ENCODE assay signal across 7 cellular contexts in genomic region chr14:67695394-67695949, GRCh38. TPM values are rescaled to one million over a fixed set of nuclear protein-coding genes. Genes with fewer than 3 reads are reported as not detected.
A peak's percentile ranks its signal among the peaks of the same experiment; 100 is the strongest.
DNase-seq lines count a peak whose midpoint lies in the region; ATAC-seq and TF ChIP-seq lines count a peak whose summit lies in the region.

TSS of gene RDH11 (minus strand) at chr14:67695764. CDS start at chr14:67695703, 61 bp downstream.

- peaks cover 38% of the 10 kb centered on the region for H3K79me2 ChIP-seq in hepatocyte

- peak; percentile 95 for TF ChIP-seq POLR2A in GM18505 (IDR thresholded peaks at IDR 0.05; ENCODE audit: borderline replicate concordance, extremely low read depth, insufficient read depth, insufficient read length)

- ATAC-seq in GM18505 (IDR thresholded peaks at IDR 0.05; ENCODE audit: unreplicated experiment) (peak; percentile 87), HG02970 (IDR thresholded peaks at IDR 0.05; ENCODE audit: low FRiP score, unreplicated experiment) (peak; percentile 73)

- H3K9me3 ChIP-seq in hepatocyte (ENCODE audit: low read depth): no peaks in the 10 kb centered on the region

- H4K20me1 ChIP-seq in hepatocyte (ENCODE audit: insufficient read depth, poor library complexity, severe bottlenecking): peaks cover 12% of the 10 kb centered on the region

- H3K4me1 ChIP-seq in hepatocyte (ENCODE audit: insufficient read depth): peaks cover 19% of the 10 kb centered on the region

- H3K4me3 ChIP-seq in hepatocyte: peak within 1 kb of the TSS; percentile 97

- H3K27ac ChIP-seq in hepatocyte: peak within 1 kb of the TSS; percentile 98

- H3K9me2 ChIP-seq in hepatocyte (replicated peaks; ENCODE audit: insufficient read depth): no peaks in the 10 kb centered on the region

- peak within 1 kb of the TSS; percentile 61 for H2AFZ ChIP-seq in hepatocyte

- DNase-seq in NCI-H2029 (lab: John Stamatoyannopoulos, UW): peak; percentile 72
- peak; percentile 84 for DNase-seq in T1000 (lab: John Stamatoyannopoulos, UW)
- DNase-seq in astrocyte of the hippocampus (ENCODE audit: low read depth, low spot score): peak; percentile 95
- peak; percentile 94 for DNase-seq in hepatocyte (ENCODE audit: low spot score)
- DNase-seq in retina: peak; percentile 94

- TF ChIP-seq CTCF in hepatocyte (IDR thresholded peaks at IDR 0.05; ENCODE audit: poor library complexity): no peak

- H3K36me3 ChIP-seq in hepatocyte (replicated peaks; ENCODE audit: insufficient read depth, low read depth): no peaks in the 10 kb centered on the region

- H3K4me2 ChIP-seq in hepatocyte: peak within 1 kb of the TSS; percentile 76

- no peaks in the 10 kb centered on the region for H3K27me3 ChIP-seq in hepatocyte

- 1% methylated on average over 25 of the region's 25 CpGs for WGBS in hepatocyte (ENCODE audit: low lambda C conversion rate, missing lambda C conversion rate)

RNA-seq across cellular contexts. Expression of gene RDH11, which starts in this region (rescaled TPM):
- total RNA-seq in hepatocyte: 148 and 161 TPM in 2 replicates
- 164 and 173 TPM in 2 replicates for polyA plus RNA-seq in hepatocyte

Comparison
In these comparisons a context has a peak if more than half of its experiments do, and no peak if none do; other contexts are left out.
1. Peak in every context shown above with its lines: DNase-seq, ATAC-seq, H3K4me3 ChIP-seq and H3K27ac ChIP-seq.